33 cellular contexts compared by ENCODE assay signal in genomic region chr12:105716621-105717020, GRCh38.
"Had no signal": no experiment of that assay in that cellular context is flagged by ENCODE, and none has a peak within 500 bp of the region (broad histone marks: within the 10 kb centered on the region; RNA-seq: fewer than 3 reads in every experiment).

No MANE protein-coding gene starts in this region.

- H3K27me3 Mint-ChIP-seq: activated naive CD4-positive, alpha-beta T cell treated with anti-CD3 and anti-CD28 coated beads, Interleukin-2, amount 10 ng/mL, durations not matched to agents 7 days and 5 days; brain had no signal

- H3K27ac Mint-ChIP-seq: activated CD4-positive, alpha-beta memory T cell treated with anti-CD3 and anti-CD28 coated beads for 36 hours; activated CD4-positive, alpha-beta T cell treated with anti-CD3 and anti-CD28 coated beads for 36 hours; activated CD4-positive, alpha-beta T cell treated with anti-CD3 and anti-CD28 coated beads, Interleukin-2, amount 10 ng/mL, durations not matched to agents 24 days and 14 days; activated naive CD4-positive, alpha-beta T cell treated with anti-CD3 and anti-CD28 coated beads, Interleukin-2, amount 10 ng/mL, durations not matched to agents 7 days and 5 days; activated naive CD4-positive, alpha-beta T cell treated with anti-CD3 and anti-CD28 coated beads, Interleukin-2, amount 50 U/mL, for 72 hours; activated naive CD8-positive, alpha-beta T cell treated with anti-CD3 and anti-CD28 coated beads, Interleukin-2, amount 10 ng/mL, durations not matched to agents 7 days and 5 days; activated T-cell treated with anti-CD3 and anti-CD28 coated beads, Interleukin-2, amount 50 U/mL, for 24 hours; activated T-cell treated with anti-CD3 and anti-CD28 coated beads, Interleukin-2, amount 50 U/mL, for 72 hours; effector memory CD8-positive, alpha-beta T cell; T-helper 17 cell; T-helper 2 cell treated with Interferon-gamma antibody and Interleukin-4, amounts not matched to agents 5 μg/mL and 100 μg/mL, for 36 hours had no signal

- H3K9me3 ChIP-seq: ascending aorta, breast epithelium, esophagus squamous epithelium, gastroesophageal sphincter had no signal

- H3K4me3 ChIP-seq: ascending aorta, breast epithelium, cardiac muscle cell, esophagus squamous epithelium, gastroesophageal sphincter had no signal

- H3K36me3 ChIP-seq: ascending aorta, breast epithelium, cardiac muscle cell, esophagus squamous epithelium, gastroesophageal sphincter, WERI-Rb-1 had no signal

- H3K36me3 Mint-ChIP-seq: activated CD4-positive, alpha-beta memory T cell treated with anti-CD3 and anti-CD28 coated beads for 36 hours; activated naive CD4-positive, alpha-beta T cell treated with anti-CD3 and anti-CD28 coated beads, Interleukin-2, amount 10 ng/mL, durations not matched to agents 7 days and 5 days; activated naive CD4-positive, alpha-beta T cell treated with anti-CD3 and anti-CD28 coated beads, Interleukin-2, amount 50 U/mL, for 72 hours; activated naive CD8-positive, alpha-beta T cell treated with anti-CD3 and anti-CD28 coated beads, Interleukin-2, amount 10 ng/mL, durations not matched to agents 7 days and 5 days; brain had no signal

- H3K4me3 Mint-ChIP-seq: activated CD4-positive, alpha-beta memory T cell treated with anti-CD3 and anti-CD28 coated beads for 36 hours; activated CD4-positive, alpha-beta T cell treated with anti-CD3 and anti-CD28 coated beads for 36 hours; activated CD4-positive, alpha-beta T cell treated with anti-CD3 and anti-CD28 coated beads, Interleukin-2, amount 10 ng/mL, durations not matched to agents 24 days and 14 days; activated naive CD4-positive, alpha-beta T cell treated with anti-CD3 and anti-CD28 coated beads, Interleukin-2, amount 10 ng/mL, durations not matched to agents 7 days and 5 days; activated naive CD8-positive, alpha-beta T cell treated with anti-CD3 and anti-CD28 coated beads, Interleukin-2, amount 10 ng/mL, durations not matched to agents 7 days and 5 days; activated T-cell treated with anti-CD3 and anti-CD28 coated beads, Interleukin-2, amount 50 U/mL, for 24 hours; activated T-cell treated with anti-CD3 and anti-CD28 coated beads, Interleukin-2, amount 50 U/mL, for 72 hours; brain; central memory CD8-positive, alpha-beta T cell; effector memory CD8-positive, alpha-beta T cell; T-helper 17 cell; T-helper 2 cell treated with Interferon-gamma antibody and Interleukin-4, amounts not matched to agents 5 μg/mL and 100 μg/mL, for 36 hours had no signal

- ATAC-seq: activated CD4-positive, alpha-beta T cell treated with anti-CD3 and anti-CD28 coated beads for 36 hours; activated naive CD4-positive, alpha-beta T cell treated with anti-CD3 and anti-CD28 coated beads, Interleukin-2, amount 50 U/mL, for 72 hours; activated T-cell treated with anti-CD3 and anti-CD28 coated beads, Interleukin-2, amount 50 U/mL, for 72 hours; effector memory CD8-positive, alpha-beta T cell; gastroesophageal sphincter; T-helper 17 cell had no signal

- DNase-seq: activated CD4-positive, alpha-beta memory T cell treated with anti-CD3 and anti-CD28 coated beads for 36 hours; activated CD4-positive, alpha-beta T cell treated with anti-CD3 and anti-CD28 coated beads for 36 hours; activated CD4-positive, alpha-beta T cell treated with anti-CD3 and anti-CD28 coated beads, Interleukin-2, amount 10 ng/mL, durations not matched to agents 24 days and 14 days; activated CD4-positive, CD25-positive, alpha-beta regulatory T cell; activated CD4-positive, CD25-positive, alpha-beta regulatory T cell treated with anti-CD3 and anti-CD28 coated beads, Interleukin-2, amount 50 U/mL, for 72 hours; activated CD8-positive, alpha-beta memory T cell treated with anti-CD3 and anti-CD28 coated beads, Interleukin-2, amount 50 U/mL, for 48 hours; activated gamma-delta T cell; activated naive CD4-positive, alpha-beta T cell; activated naive CD4-positive, alpha-beta T cell treated with anti-CD3 and anti-CD28 coated beads, Interleukin-2, amount 10 ng/mL, durations not matched to agents 7 days and 5 days; activated naive CD8-positive, alpha-beta T cell treated with anti-CD3 and anti-CD28 coated beads, Interleukin-2, amount 10 ng/mL, durations not matched to agents 7 days and 5 days; activated T-cell treated with anti-CD3 and anti-CD28 coated beads for 4 hours; activated T-cell treated with anti-CD3 and anti-CD28 coated beads, Interleukin-2, amount 50 U/mL, for 24 hours; activated T-cell treated with anti-CD3 and anti-CD28 coated beads, Interleukin-2, amount 50 U/mL, for 72 hours; cortex of kidney; dermis blood vessel endothelial cell; effector CD4-positive, alpha-beta T cell; effector memory CD8-positive, alpha-beta T cell; esophagus squamous epithelium; foreskin melanocyte; head of caudate nucleus; T-helper 1 cell; T-helper 17 cell; T1000 had no signal

- H3K4me1 Mint-ChIP-seq: activated CD4-positive, alpha-beta T cell treated with anti-CD3 and anti-CD28 coated beads for 36 hours; activated CD4-positive, alpha-beta T cell treated with anti-CD3 and anti-CD28 coated beads, Interleukin-2, amount 10 ng/mL, durations not matched to agents 24 days and 14 days; activated naive CD4-positive, alpha-beta T cell treated with anti-CD3 and anti-CD28 coated beads, Interleukin-2, amount 10 ng/mL, durations not matched to agents 7 days and 5 days; activated naive CD8-positive, alpha-beta T cell treated with anti-CD3 and anti-CD28 coated beads, Interleukin-2, amount 10 ng/mL, durations not matched to agents 7 days and 5 days; central memory CD8-positive, alpha-beta T cell; T-helper 17 cell had no signal

- H3K4me1 ChIP-seq: ascending aorta, breast epithelium, esophagus squamous epithelium, gastroesophageal sphincter had no signal

- H3K27me3 ChIP-seq: ascending aorta, breast epithelium, cardiac muscle cell, esophagus squamous epithelium, gastroesophageal sphincter had no signal

- H3K9me3 Mint-ChIP-seq: activated CD4-positive, alpha-beta memory T cell treated with anti-CD3 and anti-CD28 coated beads for 36 hours; activated naive CD4-positive, alpha-beta T cell treated with anti-CD3 and anti-CD28 coated beads, Interleukin-2, amount 10 ng/mL, durations not matched to agents 7 days and 5 days; activated T-cell treated with anti-CD3 and anti-CD28 coated beads, Interleukin-2, amount 50 U/mL, for 24 hours; activated T-cell treated with anti-CD3 and anti-CD28 coated beads, Interleukin-2, amount 50 U/mL, for 72 hours; T-helper 2 cell treated with Interferon-gamma antibody and Interleukin-4, amounts not matched to agents 5 μg/mL and 100 μg/mL, for 36 hours had no signal

- H3K27ac ChIP-seq: ascending aorta, breast epithelium, cardiac muscle cell, epithelial cell of prostate, esophagus squamous epithelium, gastroesophageal sphincter, WERI-Rb-1 had no signal
